In genomic region chr2:121338281-121338680, GRCh38 we compare ENCODE assay signal across 20 cellular contexts. TPM values are rescaled to one million over a fixed set of nuclear protein-coding genes. Genes with fewer than 3 reads are reported as not detected.
"Had no signal": no experiment of that assay in that cellular context is flagged by ENCODE, and none has a peak within 500 bp of the region (broad histone marks: within the 10 kb centered on the region; RNA-seq: fewer than 3 reads in every experiment).

No MANE protein-coding gene starts in this region.

- H3K9me3 Mint-ChIP-seq: nephron progenitor cell; stimulated activated naive CD8-positive, alpha-beta T cell treated with anti-CD3 and anti-CD28 coated beads, Interleukin-15, Interleukin-2, amounts not matched to agents 100 ng/mL and 50 ng/mL, for 24 hours had no signal

- ATAC-seq: esophagus mucosa, T-helper 17 cell had no signal

- FAIRE-seq: endometrium, islet of Langerhans, TTC549 had no signal

- H3K27ac Mint-ChIP-seq: activated naive CD8-positive, alpha-beta T cell; stimulated activated naive CD8-positive, alpha-beta T cell treated with anti-CD3 and anti-CD28 coated beads, Interleukin-15, Interleukin-2, amounts not matched to agents 100 ng/mL and 50 ng/mL, for 24 hours; T-helper 17 cell had no signal

- H3K27me3 ChIP-seq: testis had no signal

- H3K4me3 ChIP-seq: testis had no signal

- H3K27ac ChIP-seq: testis had no signal

- H3K4me3 Mint-ChIP-seq: activated naive CD8-positive, alpha-beta T cell; brain; nephron progenitor cell; stimulated activated naive CD8-positive, alpha-beta T cell treated with anti-CD3 and anti-CD28 coated beads, Interleukin-15, Interleukin-2, amounts not matched to agents 100 ng/mL and 50 ng/mL, for 24 hours; T-helper 17 cell had no signal

- H3K27me3 Mint-ChIP-seq: activated naive CD8-positive, alpha-beta T cell; brain; stimulated activated naive CD8-positive, alpha-beta T cell treated with anti-CD3 and anti-CD28 coated beads, Interleukin-15, Interleukin-2, amounts not matched to agents 100 ng/mL and 50 ng/mL, for 24 hours; T-helper 17 cell had no signal

- H3K4me1 Mint-ChIP-seq: brain had no signal

- H3K4me1 ChIP-seq: testis had no signal

- DNase-seq: activated CD4-positive, alpha-beta T cell treated with anti-CD3 and anti-CD28 coated beads, Interleukin-2, amount 50 U/mL, for 1 hour; activated effector memory CD4-positive, alpha-beta T cell treated with Interleukin-2 at 50 U/mL for 16 hours; amygdala; cerebellar nuclear complex; dermis blood vessel endothelial cell; glutamatergic neuron; nephron progenitor cell; stimulated activated CD4-positive, alpha-beta T cell treated with anti-CD3 and anti-CD28 coated beads, Interleukin-2, amount 100 ng/mL, for 48 hours; T-helper 17 cell; testis had no signal

- H3K9me3 ChIP-seq: testis had no signal

RNA-seq across cellular contexts. Expression of gene TFCP2L1, which starts 53.3 kb away (rescaled TPM):
- total RNA-seq: fibroblast of villous mesenchyme, osteocyte, pulmonary artery endothelial cell had no signal
